ENCODE assay signal across 14 cellular contexts in the genomic region with DNA sequence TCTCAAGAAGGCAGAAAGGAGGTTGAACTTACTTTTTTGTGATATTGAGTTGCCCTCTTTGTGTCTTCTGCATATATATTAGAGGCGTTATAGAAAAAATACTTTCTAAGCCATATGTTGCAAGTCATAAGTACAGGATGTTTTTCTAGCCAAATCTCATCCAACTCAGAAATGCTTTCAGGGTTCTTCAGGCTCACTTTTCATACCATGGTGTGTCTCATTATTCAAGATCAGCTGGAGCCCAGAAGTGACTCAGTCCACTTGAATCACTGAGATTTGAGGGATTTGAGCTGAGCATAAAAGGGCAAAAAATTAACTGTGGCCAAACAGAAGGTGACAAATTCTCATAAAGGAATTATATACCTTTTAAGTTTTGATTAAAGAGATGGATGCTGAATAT.
A peak's percentile ranks its signal among the peaks of the same experiment; 100 is the strongest.
DNase-seq lines count a peak whose midpoint lies in the region; ATAC-seq, FAIRE-seq and TF ChIP-seq lines count a peak whose summit lies in the region.
"Had no signal": no experiment of that assay in that cellular context is flagged by ENCODE, and none has a peak within 500 bp of the region (broad histone marks: within the 10 kb centered on the region; RNA-seq: fewer than 3 reads in every experiment).

No MANE protein-coding gene starts in this region.

- peak overlapping the region; percentile 73 for H3K4me2 ChIP-seq in fibroblast of lung (ENCODE audit: extremely low read depth, insufficient read depth, low read length)

- TF ChIP-seq CTCF in fibroblast of lung (conservative IDR thresholded peaks at IDR 0.05 in 1 of 2, IDR thresholded peaks at IDR 0.05 in 1 of 2; ENCODE audit: low read depth in 1 of 2, low read length in 2 of 2): no peak

- H2AFZ ChIP-seq in fibroblast of lung (ENCODE audit: low read length): no peak overlapping the region

- H3K9me3 ChIP-seq in fibroblast of lung (ENCODE audit: control insufficient read depth, insufficient read depth, low read depth, low read length): no peaks in the 10 kb centered on the region
- H3K9me3 ChIP-seq: adrenal gland, psoas muscle, thyroid gland had no signal

- no peaks in the 10 kb centered on the region for H4K20me1 ChIP-seq in fibroblast of lung (ENCODE audit: control insufficient read depth, extremely low read depth, insufficient read depth, low read length)

- FAIRE-seq in RCC 7860 (lab: Jason Lieb, UNC): no peak

- H3K36me3 ChIP-seq in fibroblast of lung (ENCODE audit: control insufficient read depth, insufficient read depth, low read length): no peaks in the 10 kb centered on the region
- H3K36me3 ChIP-seq: adrenal gland, thyroid gland had no signal

- H3K27ac ChIP-seq in fibroblast of lung (ENCODE audit: insufficient read depth, low read length): peak overlapping the region; percentile 74
- H3K27ac ChIP-seq: adrenal gland, psoas muscle, thyroid gland had no signal

- ATAC-seq in HG02798 (IDR thresholded peaks at IDR 0.05; ENCODE audit: poor library complexity, unreplicated experiment): no peak
- ATAC-seq in GM18909 (IDR thresholded peaks at IDR 0.05; ENCODE audit: poor library complexity, unreplicated experiment): no peak
- ATAC-seq in GM21367 (IDR thresholded peaks at IDR 0.05; ENCODE audit: unreplicated experiment): no peak
- ATAC-seq: left lobe of liver, psoas muscle had no signal

- H3K27me3 ChIP-seq in fibroblast of lung (ENCODE audit: control insufficient read depth, insufficient read depth, low read length): no peaks in the 10 kb centered on the region
- H3K27me3 ChIP-seq: adrenal gland, thyroid gland had no signal

- no peak overlapping the region for H3K4me3 ChIP-seq in fibroblast of lung (replicated peaks in 1 of 4; ENCODE audit: control extremely low read depth in 1 of 4, insufficient read depth in 1 of 4, low read depth in 3 of 4, low read length in 4 of 4)
- H3K4me3 ChIP-seq: adrenal gland, psoas muscle, thyroid gland had no signal

- H3K4me1 ChIP-seq in fibroblast of lung (ENCODE audit: control insufficient read depth, extremely low read depth, insufficient read depth, low read length): peaks cover 18% of the 10 kb centered on the region
- H3K4me1 ChIP-seq: adrenal gland, psoas muscle, thyroid gland had no signal

- no peaks in the 10 kb centered on the region for H3K79me2 ChIP-seq in fibroblast of lung (ENCODE audit: control insufficient read depth, insufficient read depth, low read length)

- peak; percentile 91 for DNase-seq in EL
- peak; percentile 79 for DNase-seq in RCC 7860 (ENCODE audit: low spot score)
- DNase-seq in fibroblast of lung (ENCODE audit: low read depth in 2 of 2): peak; percentile 87 to 97
- DNase-seq in pons (ENCODE audit: low spot score): peak; percentile 17
- DNase-seq in stimulated activated CD4-positive, alpha-beta T cell treated with anti-CD3 and anti-CD28 coated beads, Interleukin-4, amount 100 ng/mL, for 1 hour: no peak
- DNase-seq: Calu3, NCI-H1930, psoas muscle had no signal

- H3K9ac ChIP-seq in fibroblast of lung (ENCODE audit: insufficient read depth, low read length): no peak overlapping the region
